ENCODE assay signal across 6 cellular contexts in the genomic region with DNA sequence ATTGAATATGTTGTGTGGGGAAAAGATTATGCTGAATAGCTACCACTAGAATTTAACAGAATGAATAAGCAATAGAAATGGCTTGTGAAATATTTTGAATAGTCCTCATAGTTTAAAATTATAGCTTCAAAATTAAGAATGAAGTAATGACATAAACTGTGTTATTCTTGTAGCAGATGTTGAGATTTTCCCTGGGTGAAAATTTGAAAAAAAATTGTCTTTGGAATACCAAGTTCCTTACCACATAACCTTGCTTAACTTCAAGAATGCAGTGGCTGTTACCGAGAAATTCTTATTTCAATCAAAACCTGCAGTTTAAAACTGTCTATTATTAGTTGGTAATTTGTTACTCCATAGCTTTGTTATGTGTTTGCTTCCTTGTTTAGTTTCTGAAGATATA.
"Had no signal": no experiment of that assay in that cellular context is flagged by ENCODE, and none has a peak within 500 bp of the region (broad histone marks: within the 10 kb centered on the region; RNA-seq: fewer than 3 reads in every experiment).

No MANE protein-coding gene starts in this region.

- H2AFZ ChIP-seq: GM23338 had no signal

- H3K27ac ChIP-seq: HL-60 had no signal

- H3K4me2 ChIP-seq: GM23338 had no signal

- H3K27ac Mint-ChIP-seq: GM23338, H9, IgD-negative memory B cell had no signal

- H3K4me3 Mint-ChIP-seq: GM23338, H9, IgD-negative memory B cell had no signal

- H3K4me3 ChIP-seq: GM23338 had no signal

- H3K36me3 Mint-ChIP-seq: IgD-negative memory B cell had no signal

- H3K27me3 Mint-ChIP-seq: IgD-negative memory B cell had no signal

- DNase-seq: H9, HCEC 1CT had no signal

- H3K9me3 Mint-ChIP-seq: H9, IgD-negative memory B cell had no signal

- H3K4me1 Mint-ChIP-seq: IgD-negative memory B cell had no signal

- ATAC-seq: GM23338, HepG2 had no signal
